8 cellular contexts compared by ENCODE assay signal in the genomic region with DNA sequence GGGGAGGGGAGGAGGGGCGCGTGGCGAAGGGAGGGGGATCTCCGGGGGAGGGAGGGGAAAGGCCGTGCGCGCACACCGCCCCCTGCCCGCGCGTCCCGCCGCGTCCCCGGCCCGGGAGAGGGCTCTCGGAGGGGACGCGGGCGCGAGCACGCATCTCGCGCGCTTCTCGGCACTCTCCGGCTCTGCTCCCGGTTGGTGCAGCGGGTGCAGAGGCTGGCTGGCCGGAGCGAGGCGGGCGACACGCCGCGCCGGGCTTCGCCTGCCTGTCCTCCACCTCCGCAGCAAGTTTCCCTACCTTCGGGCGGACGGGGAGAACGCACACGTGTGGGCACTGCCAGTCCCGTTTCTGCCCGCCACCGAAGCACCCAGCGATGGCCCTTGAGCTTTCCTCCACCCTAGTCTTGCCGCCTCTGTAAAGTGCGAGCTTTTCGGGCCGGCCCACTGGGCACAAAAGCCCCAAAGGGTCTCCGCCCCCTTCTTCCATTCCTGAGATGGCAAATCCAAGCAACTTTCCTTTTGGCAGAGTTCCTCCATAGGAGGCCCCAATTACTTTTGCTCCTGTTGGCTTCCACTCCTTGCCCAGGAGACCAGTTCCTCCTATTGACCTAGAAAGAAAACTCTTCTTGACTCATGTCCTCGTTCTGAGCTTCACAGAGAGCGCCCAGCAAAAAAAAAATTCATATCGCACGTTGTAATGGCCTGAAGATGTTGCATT. TPM values are rescaled to one million over a fixed set of nuclear protein-coding genes. Genes with fewer than 3 reads are reported as not detected.
DNase-seq lines count a peak whose midpoint lies in the region; ATAC-seq and TF ChIP-seq lines count a peak whose summit lies in the region.

No MANE protein-coding gene starts in this region.

- peak overlapping the region; percentile 89 to 99 (median 96) for H3K4me3 Mint-ChIP-seq in IgD-negative memory B cell
- H3K4me3 Mint-ChIP-seq in activated naive CD8-positive, alpha-beta T cell treated with anti-CD3 and anti-CD28 coated beads for 36 hours, result peak overlapping the region; percentile 95

- intact Hi-C loops in Right ventricle myocardium inferior (cut with DNase I), result loop anchor here (1.0 to 5.0 kb wide), 2 partner anchors 82 to 109 kb away; no protein-coding TSS in a partner anchor
- intact Hi-C loops in ovary (cut with DNase I), result loop anchor here in 1 of 4 donors (5.0 kb wide), 1 partner anchor 134 kb away; no protein-coding TSS in a partner anchor
- intact Hi-C loops in upper lobe of right lung (cut with DNase I), result no loop called here

- H3K27me3 ChIP-seq in ovary, result no peaks in the 10 kb centered on the region
- H3K27me3 ChIP-seq in upper lobe of right lung, result no peaks in the 10 kb centered on the region

- H3K36me3 ChIP-seq in ovary (no peaks in the 10 kb centered on the region), upper lobe of right lung (peaks cover 40% of the 10 kb centered on the region)

- peak overlapping the region; percentile 58 for H3K4me3 ChIP-seq in ovary
- H3K4me3 ChIP-seq in upper lobe of right lung, result peak overlapping the region; percentile 74

- TF ChIP-seq CTCF in ovary (IDR thresholded peaks at IDR 0.05), result no peak
- no peak for TF ChIP-seq CTCF in upper lobe of right lung (IDR thresholded peaks at IDR 0.05)

- H3K9me3 ChIP-seq in ovary (no peaks in the 10 kb centered on the region), upper lobe of right lung (no peaks in the 10 kb centered on the region)

- H3K27ac Mint-ChIP-seq in IgD-negative memory B cell, result peak overlapping the region; percentile 92 to 96 (median 95)
- H3K27ac Mint-ChIP-seq in activated naive CD8-positive, alpha-beta T cell treated with anti-CD3 and anti-CD28 coated beads for 36 hours, result peak overlapping the region; percentile 92

- ATAC-seq in GM21717 (IDR thresholded peaks at IDR 0.05; ENCODE audit: unreplicated experiment) (peak; percentile 45), Right ventricle myocardium inferior (peak; percentile 82), upper lobe of right lung (peak; percentile 85)

- H3K27me3 Mint-ChIP-seq in IgD-negative memory B cell, result no peaks in the 10 kb centered on the region
- no peaks in the 10 kb centered on the region for H3K27me3 Mint-ChIP-seq in activated naive CD8-positive, alpha-beta T cell treated with anti-CD3 and anti-CD28 coated beads for 36 hours

- peaks cover 2% of the 10 kb centered on the region for H3K36me3 Mint-ChIP-seq in IgD-negative memory B cell
- peaks cover 29% of the 10 kb centered on the region for H3K36me3 Mint-ChIP-seq in activated naive CD8-positive, alpha-beta T cell treated with anti-CD3 and anti-CD28 coated beads for 36 hours

- no peaks in the 10 kb centered on the region for H3K9me3 Mint-ChIP-seq in IgD-negative memory B cell
- H3K9me3 Mint-ChIP-seq in activated naive CD8-positive, alpha-beta T cell treated with anti-CD3 and anti-CD28 coated beads for 36 hours, result peaks cover 2% of the 10 kb centered on the region

- DNase-seq in EH (ENCODE audit: low read depth) (peak; percentile 76), SHP77 (lab: John Stamatoyannopoulos, UW) (peak; percentile 65 to 81), Right ventricle myocardium inferior (ENCODE audit: missing footprints) (peak; percentile 83), ovary (peak in 3 of 5 donors; percentile 78 to 88 (median 85)), upper lobe of right lung (peak; percentile 91)
- DNase-seq in activated naive CD8-positive, alpha-beta T cell treated with anti-CD3 and anti-CD28 coated beads for 36 hours, result peak; percentile 85

- H3K4me1 ChIP-seq in ovary (ENCODE audit: insufficient read depth) (peaks cover 14% of the 10 kb centered on the region), upper lobe of right lung (peaks cover 32% of the 10 kb centered on the region)

- no peak for TF ChIP-seq EP300 in ovary (IDR thresholded peaks at IDR 0.05)

- peak overlapping the region; percentile 69 to 87 for H3K27ac ChIP-seq in ovary
- H3K27ac ChIP-seq in upper lobe of right lung, result peak overlapping the region; percentile 93

- TF ChIP-seq POLR2A in ovary (IDR thresholded peaks at IDR 0.05), result no peak

- WGBS in ovary, 3 donors, result 1 to 2% (median 1%) methylated on average over 30 to 56 of the region's 57 CpGs

- peaks cover 31 to 41% (median 36%) of the 10 kb centered on the region in 3 donors for H3K4me1 Mint-ChIP-seq in IgD-negative memory B cell
- H3K4me1 Mint-ChIP-seq in activated naive CD8-positive, alpha-beta T cell treated with anti-CD3 and anti-CD28 coated beads for 36 hours, result peaks cover 47% of the 10 kb centered on the region

RNA-seq across cellular contexts. Expression of a gene that starts 0.4 kb away (rescaled TPM):
- 0.58 TPM for polyA plus RNA-seq in IgD-negative memory B cell
- 10 to 100 TPM; 11.8 to 11.9 TPM for total RNA-seq in activated naive CD8-positive, alpha-beta T cell treated with anti-CD3 and anti-CD28 coated beads for 36 hours
- total RNA-seq in Right ventricle myocardium inferior, result 10.8 TPM
- 10 to 100 TPM; 24.4 to 36.0 (median 28.0) TPM for total RNA-seq in ovary
- polyA plus RNA-seq in ovary, result 10 to 100 TPM; 19.8 to 29.5 TPM
- 41.7 TPM for total RNA-seq in upper lobe of right lung

RNA-seq across cellular contexts. Expression of a gene that starts 0.6 kb away (rescaled TPM):
- 5.0 TPM for polyA plus RNA-seq in IgD-negative memory B cell
- total RNA-seq in activated naive CD8-positive, alpha-beta T cell treated with anti-CD3 and anti-CD28 coated beads for 36 hours, result 10 to 100 TPM; 34.9 to 42.8 TPM
- 31.5 TPM for total RNA-seq in Right ventricle myocardium inferior
- 10 to 100 TPM in 6 of 7 donors, 1 to 10 TPM in 1; 9.7 to 56.9 (median 46.4) TPM for total RNA-seq in ovary
- polyA plus RNA-seq in ovary, result 10 to 100 TPM; 14.6 to 23.6 TPM
- 46.8 TPM for total RNA-seq in upper lobe of right lung

RNA-seq across cellular contexts. Expression of a gene that starts 26.0 kb away (rescaled TPM):
- 238 TPM for polyA plus RNA-seq in IgD-negative memory B cell
- 100 to 1,000 TPM; 102 to 105 TPM for total RNA-seq in activated naive CD8-positive, alpha-beta T cell treated with anti-CD3 and anti-CD28 coated beads for 36 hours
- 0.76 TPM for total RNA-seq in Right ventricle myocardium inferior
- 1 to 10 TPM in 6 of 7 donors, under 1 TPM in 1; 0.96 to 2.9 (median 1.7) TPM for total RNA-seq in ovary
- 1 to 10 TPM in 1 of 2 donors, under 1 TPM in 1; 0.45 to 3.1 TPM for polyA plus RNA-seq in ovary
- total RNA-seq in upper lobe of right lung, result 7.7 TPM

RNA-seq across cellular contexts. Expression of a gene that starts 50.9 kb away (rescaled TPM):
- 4.8 TPM for polyA plus RNA-seq in IgD-negative memory B cell
- 10 to 100 TPM; 22.7 to 26.0 TPM for total RNA-seq in activated naive CD8-positive, alpha-beta T cell treated with anti-CD3 and anti-CD28 coated beads for 36 hours
- 18.2 TPM for total RNA-seq in Right ventricle myocardium inferior
- total RNA-seq in ovary, result 10 to 100 TPM in 6 of 7 donors, 1 to 10 TPM in 1; 8.7 to 37.0 (median 31.7) TPM
- polyA plus RNA-seq in ovary, result 10 to 100 TPM; 18.8 to 22.0 TPM
- 23.8 TPM for total RNA-seq in upper lobe of right lung

Comparison
In these comparisons a context has a peak if more than half of its experiments do, and no peak if none do; other contexts are left out.
1. Peak in every context shown above with its lines: DNase-seq, ATAC-seq, H3K4me3 ChIP-seq and H3K27ac ChIP-seq.
2. RNA of a gene that starts 26.0 kb away (total RNA-seq): 102 to 105 TPM in activated naive CD8-positive, alpha-beta T cell treated with anti-CD3 and anti-CD28 coated beads for 36 hours; 7.7 TPM in upper lobe of right lung (single experiment), 0.96 to 2.9 TPM in ovary and 0.76 TPM in Right ventricle myocardium inferior (single experiment); every median in the first group is over 10 times any median in the second.